In the genomic region with DNA sequence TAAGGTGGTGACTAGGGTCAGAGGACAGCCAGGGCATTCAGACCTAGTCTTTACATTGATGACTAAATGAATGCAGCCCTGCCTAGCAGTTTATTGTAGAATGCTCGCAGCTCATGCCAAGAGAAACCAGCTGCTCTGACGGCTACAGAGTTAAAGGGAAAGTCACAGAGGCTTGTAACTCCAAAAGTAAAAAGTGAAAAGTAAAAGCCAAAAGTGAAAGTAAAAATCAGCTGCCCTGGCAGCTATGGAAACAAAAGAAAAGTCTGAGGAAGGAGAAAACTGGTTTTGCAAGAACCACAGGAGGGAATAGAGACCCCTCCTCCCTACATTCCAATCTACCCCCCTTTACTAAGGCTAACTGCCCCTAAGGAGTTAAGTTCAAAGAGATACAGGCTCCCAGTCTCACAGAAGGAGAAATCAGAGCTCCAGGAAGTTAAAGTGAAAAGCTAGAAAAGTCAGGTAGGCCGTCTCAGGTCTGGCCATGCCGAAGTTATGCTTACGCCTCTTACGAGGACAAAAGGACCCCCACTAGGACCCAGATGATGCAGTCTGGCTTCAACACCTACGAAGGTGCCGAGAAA, we compare ENCODE assay signal across 8 cellular contexts. TPM values are rescaled to one million over a fixed set of nuclear protein-coding genes. Genes with fewer than 3 reads are reported as not detected.
DNase-seq lines count a peak whose midpoint lies in the region; ATAC-seq lines count a peak whose summit lies in the region.

No MANE protein-coding gene starts in this region.

- H3K4me1 Mint-ChIP-seq in activated naive CD8-positive, alpha-beta T cell treated with anti-CD3 and anti-CD28 coated beads, Interleukin-2, amount 50 U/mL, for 24 hours: peaks cover 18% of the 10 kb centered on the region

- H3K4me1 ChIP-seq in iPS-15b (ENCODE audit: control insufficient read depth, insufficient read depth, low read length): peaks cover 11% of the 10 kb centered on the region

- no peaks in the 10 kb centered on the region for H3K27me3 Mint-ChIP-seq in activated naive CD8-positive, alpha-beta T cell treated with anti-CD3 and anti-CD28 coated beads, Interleukin-2, amount 50 U/mL, for 24 hours

- H3K27ac ChIP-seq in skin epidermis: peak overlapping the region in 17 of 21 experiments; percentile 9 to 83 (median 71)

- H3K9ac ChIP-seq in iPS-15b (ENCODE audit: low read depth, low read length): no peak overlapping the region

- no peaks in the 10 kb centered on the region for H3K36me3 Mint-ChIP-seq in activated naive CD8-positive, alpha-beta T cell treated with anti-CD3 and anti-CD28 coated beads, Interleukin-2, amount 50 U/mL, for 24 hours (ENCODE audit: low read depth)

- peak overlapping the region; percentile 91 for H3K27ac Mint-ChIP-seq in activated naive CD8-positive, alpha-beta T cell treated with anti-CD3 and anti-CD28 coated beads, Interleukin-2, amount 50 U/mL, for 24 hours

- H3K36me3 ChIP-seq in iPS-15b (ENCODE audit: control insufficient read depth, insufficient read depth, low read length): no peaks in the 10 kb centered on the region

- DNase-seq in HT1080 (ENCODE audit: low read depth) (peak; percentile 1), NCI-H2029 treated with DMSO at 0.1 percent for 48 hours (lab: John Stamatoyannopoulos, UW) (no peak), hippocampal formation (lab: John Stamatoyannopoulos, UW) (no peak), COR-L47 (lab: John Stamatoyannopoulos, UW) (no peak)
- DNase-seq in activated naive CD8-positive, alpha-beta T cell treated with anti-CD3 and anti-CD28 coated beads, Interleukin-2, amount 50 U/mL, for 24 hours: no peak

- H3K9me3 ChIP-seq in iPS-15b (ENCODE audit: control insufficient read depth, insufficient read depth, low read length): no peaks in the 10 kb centered on the region

- peak overlapping the region; percentile 37 for H3K4me3 ChIP-seq in iPS-15b (ENCODE audit: low read depth, low read length)
- H3K4me3 ChIP-seq in skin epidermis: peak overlapping the region in 5 of 7 experiments; percentile 9 to 27 (median 12)

- no peaks in the 10 kb centered on the region for H3K9me3 Mint-ChIP-seq in activated naive CD8-positive, alpha-beta T cell treated with anti-CD3 and anti-CD28 coated beads, Interleukin-2, amount 50 U/mL, for 24 hours

- H3K4me3 Mint-ChIP-seq in activated naive CD8-positive, alpha-beta T cell treated with anti-CD3 and anti-CD28 coated beads, Interleukin-2, amount 50 U/mL, for 24 hours: peak overlapping the region; percentile 78

- H3K27me3 ChIP-seq in iPS-15b (ENCODE audit: control insufficient read depth, insufficient read depth, low read length): no peaks in the 10 kb centered on the region

- ATAC-seq in activated naive CD8-positive, alpha-beta T cell treated with anti-CD3 and anti-CD28 coated beads, Interleukin-2, amount 50 U/mL, for 24 hours: peak; percentile 43
- ATAC-seq in GM21528 (IDR thresholded peaks at IDR 0.05; ENCODE audit: low FRiP score, unreplicated experiment): no peak

RNA-seq across cellular contexts. Expression of a gene that starts 6.0 kb away (rescaled TPM):
- total RNA-seq in HT1080 (2014; rRNA removed; shearing (Covaris generic)): not detected in 2 replicates
- polyA plus RNA-seq in HT1080 (2015; cell fraction: cytosol; rRNA removed): not detected in 2 replicates
- not detected in 2 replicates for polyA plus RNA-seq in HT1080 (2015; cell fraction: nucleus; rRNA removed)

RNA-seq across cellular contexts. Expression of a gene that starts 12.3 kb away (rescaled TPM):
- total RNA-seq in HT1080 (2014; rRNA removed; shearing (Covaris generic)): 0.69 TPM in 1 of 2 replicates, not detected in the other
- not detected in 2 replicates for polyA plus RNA-seq in HT1080 (2015; cell fraction: cytosol; rRNA removed)
- 0.60 TPM in 1 of 2 replicates, not detected in the other for polyA plus RNA-seq in HT1080 (2015; cell fraction: nucleus; rRNA removed)

RNA-seq across cellular contexts. Expression of a gene that starts 21.9 kb away (rescaled TPM):
- total RNA-seq in HT1080 (2014; rRNA removed; shearing (Covaris generic)): 9.9 TPM in 1 of 2 replicates, not detected in the other
- 6.5 and 6.8 TPM in 2 replicates for polyA plus RNA-seq in HT1080 (2015; cell fraction: cytosol; rRNA removed)
- polyA plus RNA-seq in HT1080 (2015; cell fraction: nucleus; rRNA removed): 4.0 and 4.7 TPM in 2 replicates

RNA-seq across cellular contexts. Expression of a gene that starts 39.9 kb away (rescaled TPM):
- 0.30 and 0.53 TPM in 2 replicates for total RNA-seq in HT1080 (2014; rRNA removed; shearing (Covaris generic))
- 0.29 and 0.57 TPM in 2 replicates for polyA plus RNA-seq in HT1080 (2015; cell fraction: cytosol; rRNA removed)
- 0.50 and 1.2 TPM in 2 replicates for polyA plus RNA-seq in HT1080 (2015; cell fraction: nucleus; rRNA removed)

RNA-seq across cellular contexts. Expression of a gene that starts 45.0 kb away (rescaled TPM):
- not detected in 2 replicates for total RNA-seq in HT1080 (2014; rRNA removed; shearing (Covaris generic))
- 0.03 TPM in 1 of 2 replicates, not detected in the other for polyA plus RNA-seq in HT1080 (2015; cell fraction: cytosol; rRNA removed)
- polyA plus RNA-seq in HT1080 (2015; cell fraction: nucleus; rRNA removed): 0.18 TPM in 1 of 2 replicates, not detected in the other
